8 cellular contexts compared by ENCODE assay signal in the genomic region with DNA sequence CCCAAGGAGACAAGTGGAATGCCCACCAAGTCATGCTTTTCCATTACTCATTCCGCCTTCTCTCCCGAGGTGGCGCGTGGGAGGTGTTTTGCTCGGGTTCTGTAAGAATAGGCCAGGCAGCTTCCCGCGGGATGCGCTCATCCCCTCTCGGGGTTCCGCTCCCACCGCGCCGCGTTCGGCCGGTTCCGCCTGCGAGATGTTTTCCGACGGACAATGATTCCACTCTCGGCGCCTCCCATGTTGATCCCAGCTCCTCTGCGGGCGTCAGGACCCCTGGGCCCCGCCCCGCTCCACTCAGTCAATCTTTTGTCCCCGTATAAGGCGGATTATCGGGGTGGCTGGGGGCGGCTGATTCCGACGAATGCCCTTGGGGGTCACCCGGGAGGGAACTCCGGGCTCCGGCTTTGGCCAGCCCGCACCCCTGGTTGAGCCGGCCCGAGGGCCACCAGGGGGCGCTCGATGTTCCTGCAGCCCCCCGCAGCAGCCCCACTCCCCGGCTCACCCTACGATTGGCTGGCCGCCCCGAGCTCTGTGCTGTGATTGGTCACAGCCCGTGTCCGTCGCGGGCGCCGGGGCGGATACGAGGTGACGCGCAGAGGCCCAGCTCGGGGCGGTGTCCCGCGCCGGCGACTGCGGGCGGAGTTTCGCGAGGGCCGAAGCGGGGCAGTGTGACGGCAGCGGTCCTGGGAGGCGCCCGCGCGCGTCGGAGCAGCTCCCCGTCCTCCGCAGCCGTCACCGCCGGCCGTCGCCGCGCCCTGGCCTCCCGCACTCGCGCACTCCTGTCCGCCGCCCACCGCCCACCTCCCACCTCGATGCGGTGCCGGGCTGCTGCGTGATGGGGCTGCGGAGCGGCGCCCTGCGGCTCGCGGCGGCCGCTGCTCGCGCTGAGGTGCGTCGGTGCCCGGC. TPM values are rescaled to one million over a fixed set of nuclear protein-coding genes. Genes with fewer than 3 reads are reported as not detected.
DNase-seq lines count a peak whose midpoint lies in the region; ATAC-seq lines count a peak whose summit lies in the region.

A gene with protein sequence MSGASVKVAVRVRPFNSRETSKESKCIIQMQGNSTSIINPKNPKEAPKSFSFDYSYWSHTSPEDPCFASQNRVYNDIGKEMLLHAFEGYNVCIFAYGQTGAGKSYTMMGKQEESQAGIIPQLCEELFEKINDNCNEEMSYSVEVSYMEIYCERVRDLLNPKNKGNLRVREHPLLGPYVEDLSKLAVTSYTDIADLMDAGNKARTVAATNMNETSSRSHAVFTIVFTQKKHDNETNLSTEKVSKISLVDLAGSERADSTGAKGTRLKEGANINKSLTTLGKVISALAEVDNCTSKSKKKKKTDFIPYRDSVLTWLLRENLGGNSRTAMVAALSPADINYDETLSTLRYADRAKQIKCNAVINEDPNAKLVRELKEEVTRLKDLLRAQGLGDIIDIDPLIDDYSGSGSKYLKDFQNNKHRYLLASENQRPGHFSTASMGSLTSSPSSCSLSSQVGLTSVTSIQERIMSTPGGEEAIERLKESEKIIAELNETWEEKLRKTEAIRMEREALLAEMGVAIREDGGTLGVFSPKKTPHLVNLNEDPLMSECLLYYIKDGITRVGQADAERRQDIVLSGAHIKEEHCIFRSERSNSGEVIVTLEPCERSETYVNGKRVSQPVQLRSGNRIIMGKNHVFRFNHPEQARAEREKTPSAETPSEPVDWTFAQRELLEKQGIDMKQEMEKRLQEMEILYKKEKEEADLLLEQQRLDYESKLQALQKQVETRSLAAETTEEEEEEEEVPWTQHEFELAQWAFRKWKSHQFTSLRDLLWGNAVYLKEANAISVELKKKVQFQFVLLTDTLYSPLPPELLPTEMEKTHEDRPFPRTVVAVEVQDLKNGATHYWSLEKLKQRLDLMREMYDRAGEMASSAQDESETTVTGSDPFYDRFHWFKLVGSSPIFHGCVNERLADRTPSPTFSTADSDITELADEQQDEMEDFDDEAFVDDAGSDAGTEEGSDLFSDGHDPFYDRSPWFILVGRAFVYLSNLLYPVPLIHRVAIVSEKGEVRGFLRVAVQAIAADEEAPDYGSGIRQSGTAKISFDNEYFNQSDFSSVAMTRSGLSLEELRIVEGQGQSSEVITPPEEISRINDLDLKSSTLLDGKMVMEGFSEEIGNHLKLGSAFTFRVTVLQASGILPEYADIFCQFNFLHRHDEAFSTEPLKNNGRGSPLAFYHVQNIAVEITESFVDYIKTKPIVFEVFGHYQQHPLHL (N-terminal part only) (plus strand): TSS at position 666 of the 906 bp plus-strand sequence. CDS start 21,759 bp downstream, outside the sequence.

- peak within 1 kb of the TSS; percentile 74 for H3K27ac Mint-ChIP-seq in activated CD4-positive, alpha-beta T cell treated with anti-CD3 and anti-CD28 coated beads, Interleukin-2, amount 10 ng/mL, durations not matched to agents 7 days and 5 days

- peak; percentile 98 for ATAC-seq in HG03460 (IDR thresholded peaks at IDR 0.05; ENCODE audit: unreplicated experiment)
- ATAC-seq in left lobe of liver = peak; percentile 92

- no peaks in the 10 kb centered on the region for H3K27me3 Mint-ChIP-seq in activated CD4-positive, alpha-beta T cell treated with anti-CD3 and anti-CD28 coated beads, Interleukin-2, amount 10 ng/mL, durations not matched to agents 7 days and 5 days

- DNase-seq in GM19240 (ENCODE audit: insufficient read length, low spot score) = peak; percentile 99
- DNase-seq in NCI-H526 treated with DMSO at 0.1 percent for 48 hours (lab: John Stamatoyannopoulos, UW) = peak; percentile 72
- peak; percentile 96 for DNase-seq in activated CD4-positive, alpha-beta T cell treated with anti-CD3 and anti-CD28 coated beads, Interleukin-2, amount 10 ng/mL, durations not matched to agents 7 days and 5 days
- peak; percentile 81 for DNase-seq in cortex of kidney (lab: John Stamatoyannopoulos, UW)
- peak; percentile 100 for DNase-seq in left lobe of liver (ENCODE audit: low spot score)
- DNase-seq in stimulated activated CD4-positive, alpha-beta T cell treated with anti-CD3 and anti-CD28 coated beads, Interleukin-2, amount 100 ng/mL, for 4 hours (ENCODE audit: low read depth) = peak; percentile 94

- no peaks in the 10 kb centered on the region for H3K36me3 Mint-ChIP-seq in activated CD4-positive, alpha-beta T cell treated with anti-CD3 and anti-CD28 coated beads, Interleukin-2, amount 10 ng/mL, durations not matched to agents 7 days and 5 days (ENCODE audit: low read depth)

- peaks cover 32% of the 10 kb centered on the region for H3K4me1 Mint-ChIP-seq in activated CD4-positive, alpha-beta T cell treated with anti-CD3 and anti-CD28 coated beads, Interleukin-2, amount 10 ng/mL, durations not matched to agents 7 days and 5 days

- H3K9ac ChIP-seq in BLaER1 treated with 17β-estradiol and CSF1 and Interleukin-3, amounts not matched to agents 10 nM and 100 nM = peak within 1 kb of the TSS; percentile 89 to 99 (median 92)

- peak within 1 kb of the TSS; percentile 76 to 100 (median 94) for H3K4me2 ChIP-seq in BLaER1 treated with 17β-estradiol and CSF1 and Interleukin-3, amounts not matched to agents 10 nM and 100 nM

- H3K4me3 ChIP-seq in BLaER1 treated with 17β-estradiol and CSF1 and Interleukin-3, amounts not matched to agents 10 nM and 100 nM = peak within 1 kb of the TSS; percentile 91 to 99 (median 98)

- no peaks in the 10 kb centered on the region for H3K36me3 ChIP-seq in BLaER1 treated with 17β-estradiol and CSF1 and Interleukin-3, amounts not matched to agents 10 nM and 100 nM

- no peaks in the 10 kb centered on the region for H3K9me3 ChIP-seq in BLaER1 treated with 17β-estradiol and CSF1 and Interleukin-3, amounts not matched to agents 10 nM and 100 nM (replicated peaks in 1 of 11)

- H3K4me3 Mint-ChIP-seq in activated CD4-positive, alpha-beta T cell treated with anti-CD3 and anti-CD28 coated beads, Interleukin-2, amount 10 ng/mL, durations not matched to agents 7 days and 5 days = peak within 1 kb of the TSS; percentile 88

- no peaks in the 10 kb centered on the region for H3K27me3 ChIP-seq in BLaER1 treated with 17β-estradiol and CSF1 and Interleukin-3, amounts not matched to agents 10 nM and 100 nM

- CTCF ChIA-PET in activated CD4-positive, alpha-beta T cell treated with anti-CD3 and anti-CD28 coated beads, Interleukin-2, amount 10 ng/mL, durations not matched to agents 7 days and 5 days (lab: Charles Lee) = interaction anchor here (0.6 to 2.2 kb wide), 51 partner anchors 9 to 584 kb away, joined by 3 to 19 read pairs (median 4); a partner anchor contains a TSS

- POLR2A ChIA-PET in activated CD4-positive, alpha-beta T cell treated with anti-CD3 and anti-CD28 coated beads, Interleukin-2, amount 10 ng/mL, durations not matched to agents 7 days and 5 days (lab: Charles Lee) = no interaction called here

- peak within 1 kb of the TSS; percentile 81 to 96 (median 86) for H3K27ac ChIP-seq in BLaER1 treated with 17β-estradiol and CSF1 and Interleukin-3, amounts not matched to agents 10 nM and 100 nM

- H3K9me3 Mint-ChIP-seq in activated CD4-positive, alpha-beta T cell treated with anti-CD3 and anti-CD28 coated beads, Interleukin-2, amount 10 ng/mL, durations not matched to agents 7 days and 5 days = no peaks in the 10 kb centered on the region

- H4K20me1 ChIP-seq in BLaER1 treated with 17β-estradiol and CSF1 and Interleukin-3, amounts not matched to agents 10 nM and 100 nM = peaks cover 7 to 35% (median 29%) of the 10 kb centered on the region in 11 experiments; a peak in 18 of 22 replicates

- H3K4me1 ChIP-seq in BLaER1 treated with 17β-estradiol and CSF1 and Interleukin-3, amounts not matched to agents 10 nM and 100 nM = peaks cover 15 to 39% (median 30%) of the 10 kb centered on the region in 10 experiments

RNA-seq across cellular contexts. Expression of the gene that starts here (rescaled TPM):
- total RNA-seq in activated CD4-positive, alpha-beta T cell treated with anti-CD3 and anti-CD28 coated beads, Interleukin-2, amount 10 ng/mL, durations not matched to agents 7 days and 5 days = 10 to 100 TPM; 14.1 to 15.6 TPM
- total RNA-seq in left lobe of liver = 28.5 TPM

Comparison
In these comparisons a context has a peak if more than half of its experiments do, and no peak if none do; other contexts are left out.
1. Peak in every context shown above with its lines: DNase-seq, ATAC-seq, H3K4me3 ChIP-seq and H3K27ac ChIP-seq.